25 cellular contexts compared by ENCODE assay signal in the genomic region with DNA sequence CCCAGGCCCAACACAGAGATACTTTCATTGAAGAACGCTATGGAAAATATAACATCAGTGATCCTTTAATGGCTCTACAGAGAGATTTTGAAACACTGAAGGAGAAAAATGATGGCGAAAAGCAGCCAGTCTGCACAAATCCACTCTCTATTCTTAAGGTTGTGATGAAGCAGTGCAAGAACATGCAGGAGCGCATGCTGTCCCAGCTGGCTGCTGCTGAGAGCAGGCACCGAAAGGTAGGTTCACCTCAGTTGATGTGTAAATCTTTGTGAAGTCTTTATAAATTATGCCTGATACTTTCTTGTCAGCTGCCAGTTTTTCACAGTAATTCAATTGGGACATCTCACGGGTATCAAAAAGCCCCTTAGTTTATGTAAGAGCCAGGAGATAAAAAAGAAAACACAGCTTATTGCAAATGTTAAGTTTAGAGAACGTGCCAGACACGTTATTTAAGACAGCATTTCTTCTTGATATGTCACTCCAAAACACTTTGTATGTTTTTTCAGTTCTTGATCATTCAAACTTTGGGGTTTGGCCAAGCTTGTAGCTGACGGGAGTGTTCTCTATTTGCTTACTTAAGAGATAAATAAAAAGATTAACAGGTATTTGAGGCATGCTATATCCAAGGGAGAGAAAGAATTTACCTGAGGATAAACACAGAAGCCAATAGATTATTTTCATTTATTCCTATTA.
"Had no signal": no experiment of that assay in that cellular context is flagged by ENCODE, and none has a peak within 500 bp of the region (broad histone marks: within the 10 kb centered on the region; RNA-seq: fewer than 3 reads in every experiment).

No MANE protein-coding gene starts in this region.

- H3K27ac ChIP-seq: epithelial cell of prostate, foreskin keratinocyte, heart right ventricle, parathyroid adenoma, right lobe of liver, thoracic aorta, tibial nerve, uterus had no signal

- H3K4me3 ChIP-seq: dorsolateral prefrontal cortex, heart right ventricle, lung, right lobe of liver, thoracic aorta, tibial nerve, upper lobe of left lung, uterus had no signal

- H3K27ac Mint-ChIP-seq: memory B cell; naive thymus-derived CD8-positive, alpha-beta T cell; progenitor cell of endocrine pancreas; stimulated activated naive B cell treated with anti-CD40 and anti-IgM and Interleukin-4, amounts not matched to agents 10 μg/mL and 1 μg/mL and 100 μg/mL, for 72 hours; stimulated activated naive CD8-positive, alpha-beta T cell treated with anti-CD3 and anti-CD28 coated beads, Interleukin-15, Interleukin-2, amounts not matched to agents 100 ng/mL and 50 ng/mL, for 24 hours had no signal

- H3K27me3 Mint-ChIP-seq: memory B cell; progenitor cell of endocrine pancreas; stimulated activated naive B cell treated with anti-CD40 and anti-IgM and Interleukin-4, amounts not matched to agents 10 μg/mL and 1 μg/mL and 100 μg/mL, for 72 hours; stimulated activated naive CD8-positive, alpha-beta T cell treated with anti-CD3 and anti-CD28 coated beads, Interleukin-15, Interleukin-2, amounts not matched to agents 100 ng/mL and 50 ng/mL, for 24 hours had no signal

- H3K27me3 ChIP-seq: dorsolateral prefrontal cortex, foreskin keratinocyte, heart right ventricle, right lobe of liver, tibial nerve, upper lobe of left lung, uterus had no signal

- DNase-seq: dorsolateral prefrontal cortex; effector CD4-positive, alpha-beta T cell; foreskin keratinocyte; glutamatergic neuron; heart right ventricle; hippocampal formation; islet precursor cell; kidney glomerular epithelial cell; naive thymus-derived CD8-positive, alpha-beta T cell; right lobe of liver; small intestine; stimulated activated CD4-positive, alpha-beta T cell treated with anti-CD3 and anti-CD28 coated beads, Interleukin-15, amount 100 ng/mL, for 24 hours; stimulated activated CD4-positive, alpha-beta T cell treated with anti-CD3 and anti-CD28 coated beads, Interleukin-2, amount 100 ng/mL, for 48 hours; stimulated activated naive B cell treated with anti-CD40 and anti-IgM and Interleukin-4, amounts not matched to agents 10 μg/mL and 1 μg/mL and 100 μg/mL, for 72 hours; upper lobe of left lung; uterus had no signal

- H3K4me1 Mint-ChIP-seq: memory B cell; naive thymus-derived CD8-positive, alpha-beta T cell; stimulated activated naive B cell treated with anti-CD40 and anti-IgM and Interleukin-4, amounts not matched to agents 10 μg/mL and 1 μg/mL and 100 μg/mL, for 72 hours had no signal

- H3K4me3 Mint-ChIP-seq: memory B cell; naive thymus-derived CD8-positive, alpha-beta T cell; stimulated activated naive B cell treated with anti-CD40 and anti-IgM and Interleukin-4, amounts not matched to agents 10 μg/mL and 1 μg/mL and 100 μg/mL, for 72 hours; stimulated activated naive CD8-positive, alpha-beta T cell treated with anti-CD3 and anti-CD28 coated beads, Interleukin-15, Interleukin-2, amounts not matched to agents 100 ng/mL and 50 ng/mL, for 24 hours had no signal

- H3K36me3 Mint-ChIP-seq: naive thymus-derived CD8-positive, alpha-beta T cell had no signal

- H3K4me1 ChIP-seq: parathyroid adenoma, right lobe of liver, uterus had no signal

- H3K36me3 ChIP-seq: uterus had no signal

- ATAC-seq: esophagus mucosa; foreskin keratinocyte; heart right ventricle; naive thymus-derived CD8-positive, alpha-beta T cell; right lobe of liver; stimulated activated naive B cell treated with anti-CD40 and anti-IgM and Interleukin-4, amounts not matched to agents 10 μg/mL and 1 μg/mL and 100 μg/mL, for 72 hours had no signal

- H3K9me3 ChIP-seq: heart right ventricle, right lobe of liver, thoracic aorta, tibial nerve, upper lobe of left lung, uterus had no signal
